In genomic region chr6:11900662-11901598, GRCh38 we compare ENCODE assay signal across 1 cellular context.
TF ChIP-seq lines count a peak whose summit lies in the region.

No MANE protein-coding gene starts in this region.

TF ChIP-seq in H1, 55 proteins besides CTCF, POLR2A, EP300 and RAD21:
- TF ChIP-seq E2F6 (IDR thresholded peaks at IDR 0.05) (no peak), RNF2 (IDR thresholded peaks at IDR 0.05; ENCODE audit: borderline replicate concordance, low read depth, low read length, missing control alignments, poor library complexity, severe bottlenecking) (no peak), NRF1 (IDR thresholded peaks at IDR 0.05; ENCODE audit: low read depth, low read length) (no peak), BRCA1 (IDR thresholded peaks at IDR 0.05; ENCODE audit: low read depth, low read length) (peak; percentile 83), RXRA (IDR thresholded peaks at IDR 0.05; ENCODE audit: insufficient read depth, low read depth, low read length) (no peak), GABPA (IDR thresholded peaks at IDR 0.05; ENCODE audit: borderline replicate concordance, insufficient read depth, low read length) (no peak), SP1 (IDR thresholded peaks at IDR 0.05; ENCODE audit: low read depth, low read length) (0 out of 2 replicates have a peak, but pooled peaks have one; percentile 9), POLR2AphosphoS5 (IDR thresholded peaks at IDR 0.05; ENCODE audit: low read depth, low read length) (no peak), TAF1 (IDR thresholded peaks at IDR 0.05; ENCODE audit: low read depth, low read length) (no peak), RBBP5 (IDR thresholded peaks at IDR 0.05; ENCODE audit: borderline replicate concordance, low read depth, low read length) (peak; percentile 82; the same call in 1 of the 2 replicates), ASH2L (IDR thresholded peaks at IDR 0.05; ENCODE audit: low read length) (peak; percentile 72), TBP (IDR thresholded peaks at IDR 0.05; ENCODE audit: low read depth, low read length) (peak; percentile 28; the same call in 1 of the 2 replicates), CHD2 (IDR thresholded peaks at IDR 0.05; ENCODE audit: low read length) (no peak)
